Comparison of ENCODE assay signal across 8 cellular contexts in genomic region chr12:71664411-71665108, GRCh38. TPM values are rescaled to one million over a fixed set of nuclear protein-coding genes. Genes with fewer than 3 reads are reported as not detected.
DNase-seq lines count a peak whose midpoint lies in the region; ATAC-seq and TF ChIP-seq lines count a peak whose summit lies in the region.

No MANE protein-coding gene starts in this region.

- peaks cover 16% of the 10 kb centered on the region for H3K4me1 Mint-ChIP-seq in WTC11

- WGBS in gastroesophageal sphincter (ENCODE audit: low coverage in 1 of 2), 2 donors = 0 to 1% methylated on average over 13 of the region's 20 CpGs

- H3K27me3 Mint-ChIP-seq in WTC11 (ENCODE audit: low read depth) = no peaks in the 10 kb centered on the region

- peak; percentile 14 for DNase-seq in activated gamma-delta T cell (lab: John Stamatoyannopoulos, UW)
- DNase-seq in activated gamma-delta T cell treated with Interleukin-2 at 50 U/mL for 16 hours = no peak
- no peak for DNase-seq in WTC11 (ENCODE audit: low spot score)
- DNase-seq in epidermal melanocyte (ENCODE audit: insufficient read length, low spot score) = no peak

- H3K4me3 Mint-ChIP-seq in WTC11 = peak overlapping the region; percentile 91

- H3K27me3 ChIP-seq in gastroesophageal sphincter (no peaks in the 10 kb centered on the region), rectal smooth muscle tissue (ENCODE audit: control insufficient read depth, insufficient read depth, low read length) (no peaks in the 10 kb centered on the region)

- H3K36me3 Mint-ChIP-seq in WTC11 = peaks cover 11% of the 10 kb centered on the region

- TF ChIP-seq CTCF in WTC11 (IDR thresholded peaks at IDR 0.05) (no peak), gastroesophageal sphincter (IDR thresholded peaks at IDR 0.05) (no peak)

- peak; percentile 7 for ATAC-seq in HG02943 (IDR thresholded peaks at IDR 0.05; ENCODE audit: low read depth, unreplicated experiment)
- ATAC-seq in WTC11 = no peak
- no peak for ATAC-seq in gastroesophageal sphincter
- ATAC-seq in HG03354 (IDR thresholded peaks at IDR 0.05; ENCODE audit: poor library complexity, severe bottlenecking, unreplicated experiment) = no peak

- H3K9me3 Mint-ChIP-seq in WTC11 = no peaks in the 10 kb centered on the region

- CTCF ChIA-PET in WTC11 (lab: Charles Lee) = interaction anchor here (1.0 to 2.7 kb wide), 8 partner anchors 22 to 90 kb away, joined by 3 to 30 read pairs (median 4); partner anchors contain the start of genes RAB21 and TMEM19

- peak overlapping the region; percentile 91 to 98 (median 94) for H3K27ac ChIP-seq in gastroesophageal sphincter
- H3K27ac ChIP-seq in rectal smooth muscle tissue (ENCODE audit: low read depth, low read length) = peak overlapping the region; percentile 96

- POLR2A ChIA-PET in WTC11 (lab: Charles Lee) = interaction anchor here (0.8 to 3.0 kb wide), 9 partner anchors 10 to 90 kb away, joined by 3 to 45 read pairs (median 7); partner anchors contain the start of genes RAB21 and TMEM19

- no peak for TF ChIP-seq POLR2A in gastroesophageal sphincter (IDR thresholded peaks at IDR 0.05)

- H3K9ac ChIP-seq in rectal smooth muscle tissue (ENCODE audit: low read length) = peak overlapping the region; percentile 96

- TF ChIP-seq EP300 in gastroesophageal sphincter (IDR thresholded peaks at IDR 0.05) = no peak

- H3K36me3 ChIP-seq in gastroesophageal sphincter (peaks cover 0 to 7% of the 10 kb centered on the region in 2 donors), rectal smooth muscle tissue (ENCODE audit: control insufficient read depth, insufficient read depth, low read length) (no peaks in the 10 kb centered on the region)

- no peaks in the 10 kb centered on the region for H3K9me3 ChIP-seq in gastroesophageal sphincter

- H3K4me3 ChIP-seq in gastroesophageal sphincter = peak overlapping the region; percentile 65 to 80
- H3K4me3 ChIP-seq in rectal smooth muscle tissue (ENCODE audit: low read length) = peak overlapping the region; percentile 100

- H3K27ac Mint-ChIP-seq in WTC11 = peak overlapping the region; percentile 100

- H3K4me1 ChIP-seq in gastroesophageal sphincter = peaks cover 0 to 47% (median 12%) of the 10 kb centered on the region in 3 donors
- H3K4me1 ChIP-seq in rectal smooth muscle tissue (ENCODE audit: control insufficient read depth, insufficient read depth, low read length) = peaks cover 11% of the 10 kb centered on the region

TF ChIP-seq in WTC11, 78 proteins besides CTCF, POLR2A, EP300 and RAD21:
- TF ChIP-seq AR (CRISPR knock-in tag; IDR thresholded peaks at IDR 0.05) = no peak
- TF ChIP-seq FOXJ3 (CRISPR knock-in tag; IDR thresholded peaks at IDR 0.05; ENCODE audit: borderline replicate concordance) = no peak
- TF ChIP-seq ETV6 (CRISPR knock-in tag; IDR thresholded peaks at IDR 0.05) = 0 out of 2 replicates have a peak, but pooled peaks have one; percentile 37
- 0 out of 2 replicates have a peak, but pooled peaks have one; percentile 25 for TF ChIP-seq MAX (CRISPR knock-in tag; IDR thresholded peaks at IDR 0.05)
- TF ChIP-seq GRHL2 (CRISPR knock-in tag; IDR thresholded peaks at IDR 0.05; ENCODE audit: insufficient replicate concordance, severe bottlenecking) = no peak
- TF ChIP-seq OVOL2 (CRISPR knock-in tag; IDR thresholded peaks at IDR 0.05; ENCODE audit: borderline replicate concordance) = no peak
- TF ChIP-seq ZNF219 (CRISPR knock-in tag; IDR thresholded peaks at IDR 0.05; ENCODE audit: borderline replicate concordance) = no peak
- TF ChIP-seq EMX1 (CRISPR knock-in tag; IDR thresholded peaks at IDR 0.05) = no peak
- TF ChIP-seq HMGXB4 (CRISPR knock-in tag; IDR thresholded peaks at IDR 0.05) = no peak
- no peak for TF ChIP-seq NR2C2 (CRISPR knock-in tag; IDR thresholded peaks at IDR 0.05)
- TF ChIP-seq ZNF416 (CRISPR knock-in tag; IDR thresholded peaks at IDR 0.05) = no peak
- no peak for TF ChIP-seq ZNF138 (CRISPR knock-in tag; conservative IDR thresholded peaks at IDR 0.05)
TF ChIP-seq in WTC11: peak in this region for 2.

RNA-seq across cellular contexts. Expression of gene THAP2, which starts 0.5 kb away (rescaled TPM):
- total RNA-seq in WTC11 (2021) = 6.4 to 9.0 TPM (median 8.3 TPM) in 3 replicates
- 10 to 100 TPM in 1 of 4 donors, 1 to 10 TPM in 3; 2.3 to 19.5 (median 6.1) TPM for total RNA-seq in gastroesophageal sphincter

RNA-seq across cellular contexts. Expression of gene ZFC3H1, which starts 0.9 kb away (rescaled TPM):
- total RNA-seq in WTC11 (2021) (28.3 to 33.9 TPM (median 30.9 TPM) in 3 replicates), gastroesophageal sphincter (10 to 100 TPM; 17.1 to 65.2 (median 30.3) TPM)

RNA-seq across cellular contexts. Expression of gene TMEM19, which starts 21.3 kb away (rescaled TPM):
- total RNA-seq in WTC11 (2021) (10.7 to 15.6 TPM (median 11.7 TPM) in 3 replicates), gastroesophageal sphincter (10 to 100 TPM; 15.5 to 28.9 (median 19.9) TPM)
